1 cellular context compared by ENCODE assay signal in genomic region chr3:11167590-11167989, GRCh38.
TF ChIP-seq lines count a peak whose summit lies in the region.

No MANE protein-coding gene starts in this region.

TF ChIP-seq in HEK293, 187 proteins besides CTCF, POLR2A, EP300 and RAD21 (continued from another document):
- TF ChIP-seq, protein P1, sequence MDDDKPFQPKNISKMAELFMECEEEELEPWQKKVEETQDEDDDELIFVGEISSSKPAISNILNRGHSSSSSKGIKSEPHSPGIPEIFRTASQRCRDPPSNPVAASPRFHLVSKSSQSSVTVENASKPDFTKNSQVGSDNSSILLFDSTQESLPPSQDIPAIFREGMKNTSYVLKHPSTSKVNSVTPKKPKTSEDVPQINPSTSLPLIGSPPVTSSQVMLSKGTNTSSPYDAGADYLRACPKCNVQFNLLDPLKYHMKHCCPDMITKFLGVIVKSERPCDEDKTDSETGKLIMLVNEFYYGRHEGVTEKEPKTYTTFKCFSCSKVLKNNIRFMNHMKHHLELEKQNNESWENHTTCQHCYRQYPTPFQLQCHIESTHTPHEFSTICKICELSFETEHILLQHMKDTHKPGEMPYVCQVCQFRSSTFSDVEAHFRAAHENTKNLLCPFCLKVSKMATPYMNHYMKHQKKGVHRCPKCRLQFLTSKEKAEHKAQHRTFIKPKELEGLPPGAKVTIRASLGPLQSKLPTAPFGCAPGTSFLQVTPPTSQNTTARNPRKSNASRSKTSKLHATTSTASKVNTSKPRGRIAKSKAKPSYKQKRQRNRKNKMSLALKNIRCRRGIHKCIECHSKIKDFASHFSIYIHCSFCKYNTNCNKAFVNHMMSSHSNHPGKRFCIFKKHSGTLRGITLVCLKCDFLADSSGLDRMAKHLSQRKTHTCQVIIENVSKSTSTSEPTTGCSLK (tag by site-specific recombination; IDR thresholded peaks at IDR 0.05) = no peak
- TF ChIP-seq GLI2 (tag by site-specific recombination; IDR thresholded peaks at IDR 0.05; ENCODE audit: borderline replicate concordance, low read depth) (no peak), ZBTB48 (tag by site-specific recombination; IDR thresholded peaks at IDR 0.05) (no peak), ZNF596 (tag by site-specific recombination; IDR thresholded peaks at IDR 0.05) (no peak), ZNF658 (tag by site-specific recombination; IDR thresholded peaks at IDR 0.05) (no peak)
